Comparison of ENCODE assay signal across 1 cellular context in the genomic region with DNA sequence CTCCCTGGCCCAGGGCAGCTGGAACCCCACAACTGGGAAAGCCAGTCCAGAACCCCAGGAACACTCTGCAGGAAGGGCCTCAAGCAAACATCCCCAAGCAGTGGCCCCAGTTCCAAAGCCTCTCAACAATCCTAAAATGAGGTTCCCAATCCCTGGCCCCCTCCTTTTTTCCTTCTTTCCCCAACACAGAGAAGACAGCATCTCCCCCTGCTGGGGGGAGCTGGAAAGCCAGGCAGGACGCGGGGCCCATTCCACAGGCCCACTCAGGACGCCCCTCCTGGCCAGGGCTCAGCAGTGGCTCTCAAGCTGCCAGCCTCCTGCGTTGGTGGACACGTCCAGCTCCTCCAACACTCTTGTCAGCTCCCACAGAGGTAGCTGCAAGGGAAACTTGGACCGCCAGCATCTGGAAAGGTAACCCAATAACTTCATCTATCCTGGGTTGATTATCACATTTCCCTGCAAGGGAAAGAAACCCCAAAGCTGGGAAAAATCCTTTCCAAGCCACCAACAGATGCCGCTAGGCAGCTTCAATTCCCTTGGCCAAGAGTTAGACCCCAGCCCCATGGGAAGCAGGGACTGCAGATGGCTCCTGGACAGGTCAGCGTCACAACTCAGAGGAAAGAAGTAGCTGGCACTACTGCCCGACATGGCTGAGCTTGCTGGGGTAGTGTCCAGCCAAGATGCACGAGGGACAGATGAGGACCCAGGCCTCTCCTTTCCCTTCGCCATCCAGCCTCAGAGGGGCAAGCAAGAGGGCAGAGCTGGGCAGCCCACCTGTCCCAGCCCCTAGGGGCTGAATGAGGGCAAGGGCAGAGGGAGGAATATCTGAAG.
TF ChIP-seq lines count a peak whose summit lies in the region.

No MANE protein-coding gene starts in this region.

TF ChIP-seq in A549, 52 proteins besides CTCF, POLR2A, EP300 and RAD21:
- peak; percentile 97 for TF ChIP-seq MAZ (IDR thresholded peaks at IDR 0.05; ENCODE audit: borderline replicate concordance, low read depth, low read length)
- no peak for TF ChIP-seq ZNF302 (CRISPR knock-in tag; IDR thresholded peaks at IDR 0.05)
- TF ChIP-seq SMC3 (IDR thresholded peaks at IDR 0.05) = peak; percentile 88
- TF ChIP-seq HDAC2 (IDR thresholded peaks at IDR 0.05) = no peak
